In genomic region chr2:96148410-96149217, GRCh38 we compare ENCODE assay signal across 8 cellular contexts. TPM values are rescaled to one million over a fixed set of nuclear protein-coding genes. Genes with fewer than 3 reads are reported as not detected.
DNase-seq lines count a peak whose midpoint lies in the region; ATAC-seq and TF ChIP-seq lines count a peak whose summit lies in the region.

No MANE protein-coding gene starts in this region.

- H3K36me3 ChIP-seq in BLaER1 treated with 17β-estradiol and CSF1 and Interleukin-3, amounts not matched to agents 10 nM and 100 nM: peaks cover under 1 to 7% (median 6%) of the 10 kb centered on the region in 11 experiments; a peak in 19 of 22 replicates
- H3K36me3 ChIP-seq in RWPE2 (ENCODE audit: low read depth) (no peaks in the 10 kb centered on the region), gastroesophageal sphincter (no peaks in the 10 kb centered on the region)

- H3K36me3 Mint-ChIP-seq in activated T-helper 2 cell treated with anti-CD3 and anti-CD28 coated beads, Interferon-gamma antibody, Interleukin-2, Interleukin-4, amounts not matched to agents 10 μg/mL and 5 μg/mL and 100 μg/mL, durations not matched to agents 14 hours and 24 hours and 36 hours (ENCODE audit: low read depth): peaks cover 12% of the 10 kb centered on the region

- 49 to 55% methylated on average over 5 to 9 of the region's 29 CpGs for whole genome bisulfite sequencing in gastroesophageal sphincter (ENCODE audit: low coverage in 1 of 2), 2 donors

- peak overlapping the region; percentile 82 for H3K4me3 Mint-ChIP-seq in activated T-helper 2 cell treated with anti-CD3 and anti-CD28 coated beads, Interferon-gamma antibody, Interleukin-2, Interleukin-4, amounts not matched to agents 10 μg/mL and 5 μg/mL and 100 μg/mL, durations not matched to agents 14 hours and 24 hours and 36 hours (ENCODE audit: low read depth)

- H3K9me3 ChIP-seq in BLaER1 treated with 17β-estradiol and CSF1 and Interleukin-3, amounts not matched to agents 10 nM and 100 nM (replicated peaks in 1 of 11): no peaks in the 10 kb centered on the region
- H3K9me3 ChIP-seq in RWPE2 (ENCODE audit: severe bottlenecking): no peaks in the 10 kb centered on the region
- H3K9me3 ChIP-seq in gastroesophageal sphincter: no peaks in the 10 kb centered on the region

- peaks cover 59 to 88% (median 78%) of the 10 kb centered on the region in 10 experiments for H3K4me1 ChIP-seq in BLaER1 treated with 17β-estradiol and CSF1 and Interleukin-3, amounts not matched to agents 10 nM and 100 nM
- H3K4me1 ChIP-seq in RWPE2 (ENCODE audit: insufficient read depth, poor library complexity, severe bottlenecking): no peaks in the 10 kb centered on the region
- H3K4me1 ChIP-seq in gastroesophageal sphincter: peaks cover 0 to 45% (median 8%) of the 10 kb centered on the region in 3 donors

- TF ChIP-seq CTCF in RWPE2 (IDR thresholded peaks at IDR 0.05; ENCODE audit: poor library complexity, severe bottlenecking) (no peak), gastroesophageal sphincter (IDR thresholded peaks at IDR 0.05) (no peak)

- intact Hi-C loops in activated T-helper 2 cell treated with anti-CD3 and anti-CD28 coated beads, Interferon-gamma antibody, Interleukin-2, Interleukin-4, amounts not matched to agents 10 μg/mL and 5 μg/mL and 100 μg/mL, durations not matched to agents 14 hours and 24 hours and 36 hours (cut with micrococcal nuclease): loop anchor here (1.0 to 5.0 kb wide), 7 partner anchors 9 to 1514 kb away; partner anchors contain the start of genes ACTR1B, ARID5A and STARD7

- H3K4me3 ChIP-seq in BLaER1 treated with 17β-estradiol and CSF1 and Interleukin-3, amounts not matched to agents 10 nM and 100 nM: peak overlapping the region in 4 of 10 experiments; percentile 27 to 51 (median 33); a peak in 6 of 20 replicates
- H3K4me3 ChIP-seq in RWPE2 (ENCODE audit: severe bottlenecking) (no peak overlapping the region), gastroesophageal sphincter (no peak overlapping the region)

- H3K4me2 ChIP-seq in BLaER1 treated with 17β-estradiol and CSF1 and Interleukin-3, amounts not matched to agents 10 nM and 100 nM: peak overlapping the region; percentile 81 to 99 (median 98)

- H3K9me3 Mint-ChIP-seq in activated T-helper 2 cell treated with anti-CD3 and anti-CD28 coated beads, Interferon-gamma antibody, Interleukin-2, Interleukin-4, amounts not matched to agents 10 μg/mL and 5 μg/mL and 100 μg/mL, durations not matched to agents 14 hours and 24 hours and 36 hours: no peaks in the 10 kb centered on the region

- H3K27me3 Mint-ChIP-seq in activated T-helper 2 cell treated with anti-CD3 and anti-CD28 coated beads, Interferon-gamma antibody, Interleukin-2, Interleukin-4, amounts not matched to agents 10 μg/mL and 5 μg/mL and 100 μg/mL, durations not matched to agents 14 hours and 24 hours and 36 hours (ENCODE audit: low read depth): no peaks in the 10 kb centered on the region

- peak overlapping the region; percentile 4 to 94 (median 36); a peak in 16 of 22 replicates for H3K27ac ChIP-seq in BLaER1 treated with 17β-estradiol and CSF1 and Interleukin-3, amounts not matched to agents 10 nM and 100 nM
- no peak overlapping the region for H3K27ac ChIP-seq in RWPE2 (ENCODE audit: poor library complexity, severe bottlenecking)
- H3K27ac ChIP-seq in gastroesophageal sphincter: peak overlapping the region in 2 of 4 donors; percentile 19 to 78

- ATAC-seq in GM19455 (IDR thresholded peaks at IDR 0.05; ENCODE audit: unreplicated experiment) (peak; percentile 42), RWPE2 (ENCODE audit: low read depth) (peak; percentile 68), gastroesophageal sphincter (peak; percentile 50)

- TF ChIP-seq EP300 in gastroesophageal sphincter (IDR thresholded peaks at IDR 0.05): no peak

- peak overlapping the region in 9 of 11 experiments; percentile 8 to 98 (median 40); a peak in 13 of 22 replicates for H3K9ac ChIP-seq in BLaER1 treated with 17β-estradiol and CSF1 and Interleukin-3, amounts not matched to agents 10 nM and 100 nM

- no peaks in the 10 kb centered on the region for H3K27me3 ChIP-seq in BLaER1 treated with 17β-estradiol and CSF1 and Interleukin-3, amounts not matched to agents 10 nM and 100 nM
- H3K27me3 ChIP-seq in RWPE2 (ENCODE audit: insufficient read depth, poor library complexity, severe bottlenecking) (no peaks in the 10 kb centered on the region), gastroesophageal sphincter (no peaks in the 10 kb centered on the region)

- no peak for TF ChIP-seq POLR2A in gastroesophageal sphincter (IDR thresholded peaks at IDR 0.05)

- peak; percentile 26 for DNase-seq in HS-27A (ENCODE audit: low read depth)
- DNase-seq in RWPE2 (ENCODE audit: low spot score): peak; percentile 85
- DNase-seq in activated T-helper 2 cell treated with anti-CD3 and anti-CD28 coated beads, Interferon-gamma antibody, Interleukin-2, Interleukin-4, amounts not matched to agents 10 μg/mL and 5 μg/mL and 100 μg/mL, durations not matched to agents 14 hours and 24 hours and 36 hours (ENCODE audit: low spot score): peak; percentile 91
- DNase-seq in putamen (ENCODE audit: low spot score): peak; percentile 47
- no peak for DNase-seq in cerebellum (ENCODE audit: low spot score)

- peaks cover 7 to 15% (median 10%) of the 10 kb centered on the region in 11 experiments; a peak in 21 of 22 replicates for H4K20me1 ChIP-seq in BLaER1 treated with 17β-estradiol and CSF1 and Interleukin-3, amounts not matched to agents 10 nM and 100 nM

- peaks cover 54% of the 10 kb centered on the region for H3K4me1 Mint-ChIP-seq in activated T-helper 2 cell treated with anti-CD3 and anti-CD28 coated beads, Interferon-gamma antibody, Interleukin-2, Interleukin-4, amounts not matched to agents 10 μg/mL and 5 μg/mL and 100 μg/mL, durations not matched to agents 14 hours and 24 hours and 36 hours (ENCODE audit: low read depth)

- peak overlapping the region; percentile 97 for H3K27ac Mint-ChIP-seq in activated T-helper 2 cell treated with anti-CD3 and anti-CD28 coated beads, Interferon-gamma antibody, Interleukin-2, Interleukin-4, amounts not matched to agents 10 μg/mL and 5 μg/mL and 100 μg/mL, durations not matched to agents 14 hours and 24 hours and 36 hours

RNA-seq across cellular contexts. Expression of gene DUSP2, which starts 3.4 kb away (rescaled TPM):
- total RNA-seq in activated T-helper 2 cell treated with anti-CD3 and anti-CD28 coated beads, Interferon-gamma antibody, Interleukin-2, Interleukin-4, amounts not matched to agents 10 μg/mL and 5 μg/mL and 100 μg/mL, durations not matched to agents 14 hours and 24 hours and 36 hours: 238 and 260 TPM in 2 replicates
- total RNA-seq in gastroesophageal sphincter: 1 to 10 TPM in 1 of 4 donors, under 1 TPM in 2, not detected in 1; 0.23 to 5.4 (median 0.40) TPM
- total RNA-seq in cerebellum: 4.1 TPM

RNA-seq across cellular contexts. Expression of gene ASTL, which starts 10.3 kb away (rescaled TPM):
- total RNA-seq in activated T-helper 2 cell treated with anti-CD3 and anti-CD28 coated beads, Interferon-gamma antibody, Interleukin-2, Interleukin-4, amounts not matched to agents 10 μg/mL and 5 μg/mL and 100 μg/mL, durations not matched to agents 14 hours and 24 hours and 36 hours: 1.3 and 1.5 TPM in 2 replicates
- total RNA-seq in gastroesophageal sphincter: not detected
- not detected for total RNA-seq in cerebellum

RNA-seq across cellular contexts. Expression of gene ADRA2B, which starts 32.2 kb away (rescaled TPM):
- 0.09 and 0.21 TPM in 2 replicates for total RNA-seq in activated T-helper 2 cell treated with anti-CD3 and anti-CD28 coated beads, Interferon-gamma antibody, Interleukin-2, Interleukin-4, amounts not matched to agents 10 μg/mL and 5 μg/mL and 100 μg/mL, durations not matched to agents 14 hours and 24 hours and 36 hours
- total RNA-seq in gastroesophageal sphincter: 1 to 10 TPM; 1.3 to 4.9 (median 2.1) TPM
- total RNA-seq in cerebellum: not detected

Comparison
In these comparisons a context has a peak if more than half of its experiments do, and no peak if none do; other contexts are left out.
1. RNA of gene DUSP2, which starts 3.4 kb away (total RNA-seq): 238 to 260 TPM in activated T-helper 2 cell treated with anti-CD3 and anti-CD28 coated beads, Interferon-gamma antibody, Interleukin-2, Interleukin-4, amounts not matched to agents 10 μg/mL and 5 μg/mL and 100 μg/mL, durations not matched to agents 14 hours and 24 hours and 36 hours; 4.1 TPM in cerebellum (single experiment) and 0.23 to 5.4 TPM in gastroesophageal sphincter; every median in the first group is over 10 times any median in the second.
2. Peak in every context shown above with its lines, with median percentiles within 50 percentile points of each other: ATAC-seq.